ENCODE assay signal across 17 cellular contexts in genomic region chr1:228810385-228810784, GRCh38.
DNase-seq lines count a peak whose midpoint lies in the region; ATAC-seq and TF ChIP-seq lines count a peak whose summit lies in the region.
"Had no signal": no experiment of that assay in that cellular context is flagged by ENCODE, and none has a peak within 500 bp of the region (broad histone marks: within the 10 kb centered on the region; RNA-seq: fewer than 3 reads in every experiment).

No MANE protein-coding gene starts in this region.

- in situ Hi-C loops in GM13976 (cut with MboI; ENCODE audit: low sequenced_read_pairs, unreplicated experiment), result no loop called here

- CTCF ChIA-PET in HEK293T (lab: Yijun Ruan, JAX), result interaction anchor here (0.6 kb wide), 1 partner anchor 338 kb away, joined by 3 read pairs; no protein-coding TSS in a partner anchor

- no peaks in the 10 kb centered on the region for H3K9me3 Mint-ChIP-seq in activated naive CD8-positive, alpha-beta T cell treated with anti-CD3 and anti-CD28 coated beads, Interleukin-2, amount 10 ng/mL, durations not matched to agents 7 days and 5 days
- H3K9me3 Mint-ChIP-seq in activated naive CD8-positive, alpha-beta T cell treated with anti-CD3 and anti-CD28 coated beads for 36 hours, result no peaks in the 10 kb centered on the region
- no peaks in the 10 kb centered on the region for H3K9me3 Mint-ChIP-seq in naive B cell
- H3K9me3 Mint-ChIP-seq: immature natural killer cell had no signal

- H3K9me3 ChIP-seq in colonic mucosa (no peaks in the 10 kb centered on the region), uterus (no peaks in the 10 kb centered on the region)
- H3K9me3 ChIP-seq: neutrophil, right atrium auricular region had no signal

- H3K4me3 Mint-ChIP-seq in activated naive CD8-positive, alpha-beta T cell treated with anti-CD3 and anti-CD28 coated beads, Interleukin-2, amount 10 ng/mL, durations not matched to agents 7 days and 5 days, result peak overlapping the region; percentile 18
- no peak overlapping the region for H3K4me3 Mint-ChIP-seq in activated naive CD8-positive, alpha-beta T cell treated with anti-CD3 and anti-CD28 coated beads for 36 hours
- H3K4me3 Mint-ChIP-seq in naive B cell, result peak overlapping the region in 5 of 8 donors; percentile 1 to 76 (median 41)
- H3K4me3 Mint-ChIP-seq: immature natural killer cell had no signal

- DNase-seq in activated naive CD8-positive, alpha-beta T cell treated with anti-CD3 and anti-CD28 coated beads, Interleukin-2, amount 10 ng/mL, durations not matched to agents 7 days and 5 days, result no peak
- no peak for DNase-seq in activated naive CD8-positive, alpha-beta T cell treated with anti-CD3 and anti-CD28 coated beads for 36 hours
- DNase-seq in colonic mucosa (no peak), naive B cell (no peak), uterus (no peak), GM13976 (ENCODE audit: low spot score) (no peak), HEK293T (ENCODE audit: extremely low spot score) (no peak)
- DNase-seq: activated CD8-positive, alpha-beta memory T cell treated with anti-CD3 and anti-CD28 coated beads, Interleukin-2, amount 50 U/mL, for 48 hours; immature natural killer cell; IMR-90; NCI-H187; NCI-H446; SW 1271 had no signal

- peak overlapping the region; percentile 83 for H3K27ac Mint-ChIP-seq in activated naive CD8-positive, alpha-beta T cell treated with anti-CD3 and anti-CD28 coated beads, Interleukin-2, amount 10 ng/mL, durations not matched to agents 7 days and 5 days
- no peak overlapping the region for H3K27ac Mint-ChIP-seq in activated naive CD8-positive, alpha-beta T cell treated with anti-CD3 and anti-CD28 coated beads for 36 hours
- peak overlapping the region in 4 of 6 donors; percentile 24 to 92 (median 34) for H3K27ac Mint-ChIP-seq in naive B cell
- H3K27ac Mint-ChIP-seq: WTC11 had no signal

- H3K36me3 ChIP-seq in colonic mucosa (no peaks in the 10 kb centered on the region), uterus (no peaks in the 10 kb centered on the region)
- H3K36me3 ChIP-seq: neutrophil, right atrium auricular region had no signal

- no peaks in the 10 kb centered on the region for H3K27me3 Mint-ChIP-seq in activated naive CD8-positive, alpha-beta T cell treated with anti-CD3 and anti-CD28 coated beads, Interleukin-2, amount 10 ng/mL, durations not matched to agents 7 days and 5 days
- H3K27me3 Mint-ChIP-seq in activated naive CD8-positive, alpha-beta T cell treated with anti-CD3 and anti-CD28 coated beads for 36 hours, result no peaks in the 10 kb centered on the region
- H3K27me3 Mint-ChIP-seq in naive B cell, result peaks cover 0 to 6% (median 4%) of the 10 kb centered on the region in 3 donors

- peaks cover 59% of the 10 kb centered on the region for H3K4me1 Mint-ChIP-seq in activated naive CD8-positive, alpha-beta T cell treated with anti-CD3 and anti-CD28 coated beads, Interleukin-2, amount 10 ng/mL, durations not matched to agents 7 days and 5 days
- H3K4me1 Mint-ChIP-seq in activated naive CD8-positive, alpha-beta T cell treated with anti-CD3 and anti-CD28 coated beads for 36 hours, result peaks cover 24% of the 10 kb centered on the region
- H3K4me1 Mint-ChIP-seq in naive B cell, result peaks cover 11 to 37% (median 28%) of the 10 kb centered on the region in 3 donors

- H3K4me1 ChIP-seq in colonic mucosa, result no peaks in the 10 kb centered on the region
- H3K4me1 ChIP-seq in uterus, result peaks cover 0 to 6% of the 10 kb centered on the region in 2 donors

- H3K27me3 ChIP-seq in colonic mucosa (no peaks in the 10 kb centered on the region), uterus (no peaks in the 10 kb centered on the region)
- H3K27me3 ChIP-seq: neutrophil, right atrium auricular region had no signal

- intact Hi-C loops in colonic mucosa (cut with DNase I) (no loop called here), uterus (cut with DNase I; ENCODE audit: low total_unique reads) (no loop called here)

- H3K4me3 ChIP-seq in colonic mucosa (no peak overlapping the region), uterus (no peak overlapping the region)
- H3K4me3 ChIP-seq: right atrium auricular region had no signal

- POLR2A ChIA-PET in activated naive CD8-positive, alpha-beta T cell treated with anti-CD3 and anti-CD28 coated beads, Interleukin-2, amount 10 ng/mL, durations not matched to agents 7 days and 5 days (lab: Charles Lee), result interaction anchor here (0.5 to 1.8 kb wide), 3 partner anchors 16 to 50 kb away, joined by 3 to 4 read pairs (median 4); no protein-coding TSS in a partner anchor
- POLR2A ChIA-PET in HEK293T (lab: Yijun Ruan, JAX), result no interaction called here

- no peak for ATAC-seq in activated naive CD8-positive, alpha-beta T cell treated with anti-CD3 and anti-CD28 coated beads, Interleukin-2, amount 10 ng/mL, durations not matched to agents 7 days and 5 days (ENCODE audit: low read depth)
- no peak for ATAC-seq in naive B cell (ENCODE audit: low read depth in 2 of 2)
- no peak for ATAC-seq in GM18909 (IDR thresholded peaks at IDR 0.05; ENCODE audit: poor library complexity, unreplicated experiment)

- no peak for TF ChIP-seq POLR2A in uterus (IDR thresholded peaks at IDR 0.05)

- H3K9ac ChIP-seq in colonic mucosa (ENCODE audit: low read depth in 2 of 2, low read length in 2 of 2), result peak overlapping the region; percentile 28 to 56

- TF ChIP-seq CTCF in colonic mucosa (IDR thresholded peaks at IDR 0.05) (no peak), uterus (IDR thresholded peaks at IDR 0.05) (no peak), GM13976 (IDR thresholded peaks at IDR 0.05; ENCODE audit: borderline replicate concordance, control extremely low read depth, extremely low read depth, insufficient read depth, missing control alignments) (no peak)

- H3K36me3 Mint-ChIP-seq in activated naive CD8-positive, alpha-beta T cell treated with anti-CD3 and anti-CD28 coated beads, Interleukin-2, amount 10 ng/mL, durations not matched to agents 7 days and 5 days, result peaks cover 11% of the 10 kb centered on the region
- no peaks in the 10 kb centered on the region for H3K36me3 Mint-ChIP-seq in activated naive CD8-positive, alpha-beta T cell treated with anti-CD3 and anti-CD28 coated beads for 36 hours
- no peaks in the 10 kb centered on the region for H3K36me3 Mint-ChIP-seq in naive B cell
- H3K36me3 Mint-ChIP-seq: immature natural killer cell, WTC11 had no signal

- H3K27ac ChIP-seq in colonic mucosa, result peak overlapping the region; percentile 64
- H3K27ac ChIP-seq in uterus, result peak overlapping the region; percentile 57 to 69
- H3K27ac ChIP-seq: neutrophil, right atrium auricular region had no signal

TF ChIP-seq in HEK293T, 16 proteins besides CTCF, POLR2A, EP300 and RAD21:
- TF ChIP-seq FOXM1 (IDR thresholded peaks at IDR 0.05; ENCODE audit: borderline replicate concordance) (no peak), NFRKB (IDR thresholded peaks at IDR 0.05) (no peak), CTBP1 (IDR thresholded peaks at IDR 0.05; ENCODE audit: borderline replicate concordance) (no peak)
- TF ChIP-seq, protein P1, sequence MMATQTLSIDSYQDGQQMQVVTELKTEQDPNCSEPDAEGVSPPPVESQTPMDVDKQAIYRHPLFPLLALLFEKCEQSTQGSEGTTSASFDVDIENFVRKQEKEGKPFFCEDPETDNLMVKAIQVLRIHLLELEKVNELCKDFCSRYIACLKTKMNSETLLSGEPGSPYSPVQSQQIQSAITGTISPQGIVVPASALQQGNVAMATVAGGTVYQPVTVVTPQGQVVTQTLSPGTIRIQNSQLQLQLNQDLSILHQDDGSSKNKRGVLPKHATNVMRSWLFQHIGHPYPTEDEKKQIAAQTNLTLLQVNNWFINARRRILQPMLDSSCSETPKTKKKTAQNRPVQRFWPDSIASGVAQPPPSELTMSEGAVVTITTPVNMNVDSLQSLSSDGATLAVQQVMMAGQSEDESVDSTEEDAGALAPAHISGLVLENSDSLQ (IDR thresholded peaks at IDR 0.05), result no peak
